In genomic region chr11:76612226-76612625, GRCh38 we compare ENCODE assay signal across 17 cellular contexts. TPM values are rescaled to one million over a fixed set of nuclear protein-coding genes. Genes with fewer than 3 reads are reported as not detected.
"Had no signal": no experiment of that assay in that cellular context is flagged by ENCODE, and none has a peak within 500 bp of the region (broad histone marks: within the 10 kb centered on the region; RNA-seq: fewer than 3 reads in every experiment).

No MANE protein-coding gene starts in this region.

- H3K9me3 Mint-ChIP-seq: dendritic cell treated with granulocyte-macrophage colony-stimulating factor and Interleukin-4, amounts not matched to agents 40 ng/mL and 50 ng/mL, for 4 days; effector memory CD8-positive, alpha-beta T cell had no signal

- H3K27ac ChIP-seq: esophagus muscularis mucosa, foreskin keratinocyte, gastroesophageal sphincter, left lung, lower lobe of right lung had no signal

- H3K27me3 ChIP-seq: esophagus muscularis mucosa, foreskin keratinocyte, gastroesophageal sphincter, heart left ventricle, left lung had no signal

- DNase-seq: cortex of kidney; effector CD8-positive, alpha-beta T cell; effector memory CD8-positive, alpha-beta T cell; foreskin keratinocyte; hippocampal formation; left cardiac atrium; left lung; left ventricle myocardium superior; lower lobe of right lung; mesenchymal stem cell; midbrain; naive thymus-derived CD4-positive, alpha-beta T cell had no signal

- ATAC-seq: effector memory CD8-positive, alpha-beta T cell; foreskin keratinocyte; gastroesophageal sphincter; heart left ventricle; left cardiac atrium; left lung; left ventricle myocardium superior; lower lobe of right lung; naive thymus-derived CD4-positive, alpha-beta T cell had no signal

- H3K36me3 Mint-ChIP-seq: naive thymus-derived CD4-positive, alpha-beta T cell had no signal

- H3K4me1 ChIP-seq: foreskin keratinocyte had no signal

- H3K9me3 ChIP-seq: esophagus muscularis mucosa, gastroesophageal sphincter, heart left ventricle, left lung, lower lobe of right lung had no signal

- H3K4me3 ChIP-seq: esophagus muscularis mucosa, gastroesophageal sphincter, heart left ventricle, left lung, lower lobe of right lung had no signal

- H3K36me3 ChIP-seq: esophagus muscularis mucosa, gastroesophageal sphincter, heart left ventricle, left lung, lower lobe of right lung had no signal

- H3K4me3 Mint-ChIP-seq: dendritic cell treated with granulocyte-macrophage colony-stimulating factor and Interleukin-4, amounts not matched to agents 40 ng/mL and 50 ng/mL, for 4 days; effector memory CD8-positive, alpha-beta T cell; naive thymus-derived CD4-positive, alpha-beta T cell had no signal

- H3K27ac Mint-ChIP-seq: dendritic cell treated with granulocyte-macrophage colony-stimulating factor and Interleukin-4, amounts not matched to agents 40 ng/mL and 50 ng/mL, for 4 days; effector memory CD8-positive, alpha-beta T cell; naive thymus-derived CD4-positive, alpha-beta T cell had no signal

RNA-seq across cellular contexts. Expression of gene LRRC32, which starts 58.3 kb away (rescaled TPM):
- total RNA-seq: foreskin keratinocyte had no signal
- polyA plus RNA-seq: keratinocyte; naive thymus-derived CD4-positive, alpha-beta T cell had no signal
